In genomic region chr13:106567421-106568224, GRCh38 we compare ENCODE assay signal across 1 cellular context.
TF ChIP-seq lines count a peak whose summit lies in the region.

TSS of gene ARGLU1 (minus strand) at chr13:106568137. CDS start at chr13:106567919, 218 bp downstream.

TF ChIP-seq in HepG2, 621 proteins besides CTCF, POLR2A, EP300 and RAD21 (continued from another document and continues in another):
- TF ChIP-seq ZNF784 (CRISPR knock-in tag; IDR thresholded peaks at IDR 0.05; ENCODE audit: borderline replicate concordance), result peak; percentile 48; the same call in 1 of the 2 replicates
- TF ChIP-seq SP5 (CRISPR knock-in tag; IDR thresholded peaks at IDR 0.05; ENCODE audit: borderline replicate concordance, low read depth), result 0 out of 2 replicates have a peak, but pooled peaks have one; percentile 34
- TF ChIP-seq NR2F2 (IDR thresholded peaks at IDR 0.05; ENCODE audit: borderline replicate concordance, low read depth), result no peak
- no peak; the same call in 1 of the 2 replicates for TF ChIP-seq SAFB2 (CRISPR knock-in tag; IDR thresholded peaks at IDR 0.05; ENCODE audit: borderline replicate concordance, low read depth)
- peak; percentile 32 to 89; a peak in 3 of 4 replicates for TF ChIP-seq HMGXB4 (CRISPR knock-in tag; IDR thresholded peaks at IDR 0.05; ENCODE audit: borderline replicate concordance in 1 of 2, low read depth in 1 of 2)
- peak; percentile 45; the same call in 1 of the 2 replicates for TF ChIP-seq ERF (CRISPR knock-in tag; IDR thresholded peaks at IDR 0.05)
- TF ChIP-seq EZH2 (conservative IDR thresholded peaks at IDR 0.05; ENCODE audit: low read depth, low read length), result no peak
- peak; percentile 98 for TF ChIP-seq THAP7 (CRISPR knock-in tag; IDR thresholded peaks at IDR 0.05)
- TF ChIP-seq ZNF879 (CRISPR knock-in tag; IDR thresholded peaks at IDR 0.05), result 0 out of 2 replicates have a peak, but pooled peaks have one; percentile 43
- TF ChIP-seq FOXA3 (CRISPR knock-in tag; IDR thresholded peaks at IDR 0.05), result peak; percentile 28; the same call in 1 of the 2 replicates
- 0 out of 2 replicates have a peak, but pooled peaks have one; percentile 21 for TF ChIP-seq NR2C2 (CRISPR knock-in tag; IDR thresholded peaks at IDR 0.05; ENCODE audit: borderline replicate concordance)
- TF ChIP-seq ARID5B (CRISPR knock-in tag; IDR thresholded peaks at IDR 0.05), result peak; percentile 13; the same call in 1 of the 2 replicates
- TF ChIP-seq IRF2 (CRISPR knock-in tag; IDR thresholded peaks at IDR 0.05), result peak; percentile 27; the same call in 1 of the 2 replicates
- TF ChIP-seq SMARCC2 (IDR thresholded peaks at IDR 0.05), result no peak
- TF ChIP-seq ZNF850 (CRISPR knock-in tag; conservative IDR thresholded peaks at IDR 0.05), result no peak
- no peak for TF ChIP-seq ZNF276 (CRISPR knock-in tag; IDR thresholded peaks at IDR 0.05; ENCODE audit: low read depth)
- TF ChIP-seq PITX1 (CRISPR knock-in tag; IDR thresholded peaks at IDR 0.05), result peak; percentile 42; the same call in 1 of the 2 replicates
- 0 out of 2 replicates have a peak, but pooled peaks have one; percentile 17 for TF ChIP-seq ELF1 (CRISPR knock-in tag; IDR thresholded peaks at IDR 0.05)
- peak; percentile 85 for TF ChIP-seq ZBTB14 (CRISPR knock-in tag; IDR thresholded peaks at IDR 0.05)
- peak; percentile 61; the same call in 1 of the 2 replicates for TF ChIP-seq HOXA5 (CRISPR knock-in tag; IDR thresholded peaks at IDR 0.05)
- TF ChIP-seq ZSCAN30 (CRISPR knock-in tag; IDR thresholded peaks at IDR 0.05), result no peak
- no peak for TF ChIP-seq ZNF782 (CRISPR knock-in tag; IDR thresholded peaks at IDR 0.05; ENCODE audit: borderline replicate concordance)
- peak; percentile 89 for TF ChIP-seq KMT2A (CRISPR knock-in tag; IDR thresholded peaks at IDR 0.05)
- peak; percentile 64 for TF ChIP-seq RNF2 (conservative IDR thresholded peaks at IDR 0.05; ENCODE audit: low read depth)
- no peak for TF ChIP-seq ZNF512 (CRISPR knock-in tag; IDR thresholded peaks at IDR 0.05)
- 0 out of 2 replicates have a peak, but pooled peaks have one; percentile 53 for TF ChIP-seq ZIK1 (CRISPR knock-in tag; IDR thresholded peaks at IDR 0.05; ENCODE audit: borderline replicate concordance, low read depth)
- peak; percentile 73; the same call in 1 of the 2 replicates for TF ChIP-seq MTERF4 (CRISPR knock-in tag; IDR thresholded peaks at IDR 0.05)
- TF ChIP-seq ZMAT5 (CRISPR knock-in tag; IDR thresholded peaks at IDR 0.05; ENCODE audit: borderline replicate concordance, low read depth), result no peak
- peak; percentile 49; the same call in 1 of the 2 replicates for TF ChIP-seq IKZF5 (CRISPR knock-in tag; IDR thresholded peaks at IDR 0.05)
- peak; percentile 76 for TF ChIP-seq ZNF407 (CRISPR knock-in tag; IDR thresholded peaks at IDR 0.05; ENCODE audit: not compliant biosample characterization)
